Comparison of ENCODE assay signal across 1 cellular context in genomic region chr11:65115361-65116082, GRCh38.
TF ChIP-seq lines count a peak whose summit lies in the region.

No MANE protein-coding gene starts in this region.

TF ChIP-seq in A549, 52 proteins besides CTCF, POLR2A, EP300 and RAD21:
- TF ChIP-seq MAX (IDR thresholded peaks at IDR 0.05) (0 out of 2 replicates have a peak, but pooled peaks have one; percentile 12), REST (IDR thresholded peaks at IDR 0.05) (no peak), HOXB13 (CRISPR knock-in tag; IDR thresholded peaks at IDR 0.05; ENCODE audit: low read depth) (no peak), CEBPB (IDR thresholded peaks at IDR 0.05) (no peak), E2F6 (IDR thresholded peaks at IDR 0.05; ENCODE audit: borderline replicate concordance, low read depth) (no peak), EHMT2 (IDR thresholded peaks at IDR 0.05; ENCODE audit: low read depth) (no peak), BCL3 (IDR thresholded peaks at IDR 0.05) (0 out of 3 replicates have a peak, but pooled peaks have one; percentile 10), SMC3 (IDR thresholded peaks at IDR 0.05) (no peak), SREBF2 (IDR thresholded peaks at IDR 0.05) (no peak), HOXA7 (CRISPR knock-in tag; IDR thresholded peaks at IDR 0.05) (no peak), ZSCAN20 (CRISPR knock-in tag; IDR thresholded peaks at IDR 0.05) (no peak), CBX2 (IDR thresholded peaks at IDR 0.05; ENCODE audit: borderline replicate concordance, low read depth) (no peak), GATA3 (IDR thresholded peaks at IDR 0.05; ENCODE audit: borderline replicate concordance) (no peak)
TF ChIP-seq in A549: peak in this region for 2.
